ENCODE assay signal across 8 cellular contexts in genomic region chr4:6783111-6783981, GRCh38. TPM values are rescaled to one million over a fixed set of nuclear protein-coding genes. Genes with fewer than 3 reads are reported as not detected.
DNase-seq lines count a peak whose midpoint lies in the region; ATAC-seq lines count a peak whose summit lies in the region.

No MANE protein-coding gene starts in this region.

- peak; percentile 68 for DNase-seq in COLO829 (ENCODE audit: low spot score)
- peak; percentile 81 to 92 for DNase-seq in NOMO-1 (lab: John Stamatoyannopoulos, UW; ENCODE audit: unreplicated experiment in 2 of 2)
- DNase-seq in activated CD8-positive, alpha-beta memory T cell treated with anti-CD3 and anti-CD28 coated beads, Interleukin-2, amount 50 U/mL, for 24 hours (ENCODE audit: extremely low read depth): peak; percentile 61
- peak; percentile 82 for DNase-seq in stimulated activated CD8-positive, alpha-beta memory T cell treated with anti-CD3 and anti-CD28 coated beads, Interleukin-15, amount 100 ng/mL, for 24 hours (ENCODE audit: low read depth)

- H3K4me3 ChIP-seq in endocrine pancreas (ENCODE audit: control insufficient read depth, insufficient read depth, low read length) (peak overlapping the region; percentile 91), mesodermal cell (ENCODE audit: extremely low read depth, insufficient read depth, low read length, poor library complexity, severe bottlenecking) (peak overlapping the region; percentile 93)

- no peaks in the 10 kb centered on the region for H3K27me3 ChIP-seq in endocrine pancreas (ENCODE audit: control insufficient read depth, insufficient read depth, low read length)

- WGBS in mesodermal cell (ENCODE audit: insufficient coverage in 2 of 2), 2 experiments: 1% methylated on average over 58 to 65 of the region's 91 CpGs

- ATAC-seq in GM19455 (IDR thresholded peaks at IDR 0.05; ENCODE audit: unreplicated experiment): peak; percentile 80
- ATAC-seq in HG03575 (IDR thresholded peaks at IDR 0.05; ENCODE audit: extremely low read depth, insufficient number of reproducible peaks, low FRiP score, unreplicated experiment): peak; percentile 43

- H3K9ac ChIP-seq in endocrine pancreas (ENCODE audit: control insufficient read depth, insufficient read depth, low read length): peak overlapping the region; percentile 96

- H3K36me3 ChIP-seq in endocrine pancreas (ENCODE audit: control insufficient read depth, insufficient read depth, low read length) (no peaks in the 10 kb centered on the region), mesodermal cell (ENCODE audit: control insufficient read depth, insufficient read depth, low read length) (peaks cover 28% of the 10 kb centered on the region)

- H3K4me1 ChIP-seq in endocrine pancreas (ENCODE audit: control insufficient read depth, insufficient read depth, low read length) (peaks cover 11% of the 10 kb centered on the region), mesodermal cell (ENCODE audit: control insufficient read depth, insufficient read depth, low read length, poor library complexity, severe bottlenecking) (peaks cover 21% of the 10 kb centered on the region)

- H3K27ac ChIP-seq in mesodermal cell (ENCODE audit: low read depth, low read length, severe bottlenecking): peak overlapping the region; percentile 94

- H3K9me3 ChIP-seq in endocrine pancreas (ENCODE audit: control insufficient read depth, low read length) (no peaks in the 10 kb centered on the region), mesodermal cell (ENCODE audit: control insufficient read depth, low read length) (no peaks in the 10 kb centered on the region)

RNA-seq across cellular contexts. Expression of gene KIAA0232, which starts 0.8 kb away (rescaled TPM):
- polyA plus RNA-seq in mesodermal cell (2013, experiment 1 of 2): 25.0 TPM
- 20.5 TPM for polyA plus RNA-seq in mesodermal cell (2013, experiment 2 of 2)

Comparison
In these comparisons a context has a peak if more than half of its experiments do, and no peak if none do; other contexts are left out.
1. Peak in every context shown above with its lines: DNase-seq, ATAC-seq, H3K4me3 ChIP-seq and H3K27ac ChIP-seq.